ENCODE assay signal across 9 cellular contexts in the genomic region with DNA sequence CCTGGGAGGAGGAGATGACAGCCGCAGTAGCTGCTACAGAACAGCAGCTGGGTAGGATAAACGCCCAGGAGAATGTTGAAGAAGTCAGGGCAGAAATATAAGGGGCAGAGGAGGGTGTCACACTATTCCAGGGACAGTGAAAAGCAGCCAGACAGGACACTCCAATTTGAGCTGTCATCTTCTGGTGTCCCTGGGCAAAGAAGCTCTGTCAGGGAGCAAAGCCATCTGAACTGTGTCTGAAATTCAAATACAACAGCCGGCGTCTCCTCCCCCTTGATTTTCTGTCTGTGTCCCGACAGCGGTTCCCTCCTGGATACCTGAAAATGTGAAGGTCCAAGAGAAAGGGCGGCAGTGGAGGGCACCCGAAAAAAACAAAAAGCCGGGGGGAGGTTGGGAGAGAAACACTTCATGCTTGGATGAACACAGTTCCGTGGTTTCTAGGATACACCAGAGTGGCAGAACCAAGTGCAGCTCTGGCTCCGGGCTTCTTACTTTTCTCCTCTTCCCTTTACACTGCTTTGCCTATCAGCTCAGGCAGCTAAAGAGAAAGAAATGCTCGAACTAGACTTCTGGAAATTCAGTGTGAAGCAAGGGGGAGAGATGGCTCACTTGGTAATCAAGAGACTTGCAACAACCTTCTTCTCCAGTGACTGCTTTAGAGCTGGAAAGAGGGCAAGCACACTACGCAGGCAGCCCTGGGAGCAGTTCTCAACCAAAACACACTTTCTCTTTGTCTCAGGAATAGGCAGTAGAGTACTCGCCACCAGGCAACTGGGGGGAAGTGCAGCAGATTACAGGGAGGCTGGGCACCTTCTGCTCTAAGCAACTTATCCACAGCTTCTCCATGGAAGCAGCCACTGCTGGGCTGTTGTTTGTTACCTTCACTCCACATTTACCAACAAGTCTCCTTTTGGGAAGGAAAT.
A peak's percentile ranks its signal among the peaks of the same experiment; 100 is the strongest.
DNase-seq lines count a peak whose midpoint lies in the region; ATAC-seq, FAIRE-seq and TF ChIP-seq lines count a peak whose summit lies in the region.
"Had no signal": no experiment of that assay in that cellular context is flagged by ENCODE, and none has a peak within 500 bp of the region (broad histone marks: within the 10 kb centered on the region; RNA-seq: fewer than 3 reads in every experiment).

No MANE protein-coding gene starts in this region.

- peaks cover 11% of the 10 kb centered on the region for H3K23me2 ChIP-seq in H1 (ENCODE audit: low read depth, low read length)

- no peak overlapping the region for H4K91ac ChIP-seq in H1 (replicated peaks; ENCODE audit: insufficient read length, low read length)

- H4K20me1 ChIP-seq in H1 (replicated peaks in 1 of 2; ENCODE audit: control insufficient read depth in 1 of 2, insufficient read depth in 2 of 2, low read length in 2 of 2): no peaks in the 10 kb centered on the region

- no peak overlapping the region for H3K56ac ChIP-seq in H1 (replicated peaks; ENCODE audit: insufficient read length, low read depth, low read length)

- H2BK12ac ChIP-seq in H1 (ENCODE audit: low read depth, low read length): no peak overlapping the region

- H3K9ac ChIP-seq in H1 (replicated peaks in 1 of 4; ENCODE audit: extremely low read depth in 1 of 4, low read depth in 3 of 4, low read length in 3 of 4) (no peak overlapping the region), skeletal muscle tissue (ENCODE audit: low read depth in 1 of 3, low read length in 3 of 3) (no peak overlapping the region)

- H3K23ac ChIP-seq in H1 (ENCODE audit: insufficient read length): no peak overlapping the region

- TF ChIP-seq RAD21 in H1 (IDR thresholded peaks at IDR 0.05 in 1 of 2, conservative IDR thresholded peaks at IDR 0.05 in 1 of 2; ENCODE audit: low read depth in 2 of 2, low read length in 2 of 2): no peak

- H3K27me3 ChIP-seq in H1 (replicated peaks in 1 of 4; ENCODE audit: control insufficient read depth in 3 of 4, extremely low read depth in 1 of 4, insufficient read depth in 3 of 4, low read length in 3 of 4) (peaks cover 26 to 56% (median 43%) of the 10 kb centered on the region in 4 experiments), skeletal muscle tissue (ENCODE audit: control insufficient read depth in 3 of 3, insufficient read depth in 3 of 3, low read length in 3 of 3) (peaks cover 43 to 57% (median 50%) of the 10 kb centered on the region in 3 donors), breast epithelium (peaks cover 10 to 71% of the 10 kb centered on the region in 2 donors)

- H3K14ac ChIP-seq in H1 (ENCODE audit: insufficient read length): no peak overlapping the region

- H4K5ac ChIP-seq in H1 (ENCODE audit: insufficient read length, low read depth, low read length): no peak overlapping the region

- FAIRE-seq in H1 (lab: Jason Lieb, UNC): no peak
- FAIRE-seq: endometrium had no signal

- H2BK20ac ChIP-seq in H1 (ENCODE audit: low read length): no peak overlapping the region

- intact Hi-C loops in breast epithelium (cut with DNase I; ENCODE audit: low total_unique reads): no loop called here

- TF ChIP-seq CTCF in H1 (IDR thresholded peaks at IDR 0.05; ENCODE audit: control extremely low read depth in 1 of 3, insufficient read depth in 1 of 3, low read depth in 1 of 3, low read length in 3 of 3) (no peak), breast epithelium (IDR thresholded peaks at IDR 0.05) (no peak)

- H2AFZ ChIP-seq in H1 (ENCODE audit: low read length): no peak overlapping the region

- H2AK5ac ChIP-seq in H1 (ENCODE audit: low read depth, low read length): no peak overlapping the region

- DNase-seq in HT1080 (ENCODE audit: low read depth): peak; percentile 35
- peak; percentile 95 for DNase-seq in NCI-H345 treated with DMSO at 0.1 percent for 48 hours (lab: John Stamatoyannopoulos, UW; ENCODE audit: unreplicated experiment)
- DNase-seq in H1 (ENCODE audit: low read depth in 1 of 2, low spot score in 2 of 2): no peak
- DNase-seq in breast epithelium (ENCODE audit: low spot score in 2 of 2): no peak
- DNase-seq in stimulated activated naive CD4-positive, alpha-beta T cell treated with Interleukin-2 at 50 U/mL for 16 hours (lab: John Stamatoyannopoulos, UW): no peak
- DNase-seq: activated naive CD8-positive, alpha-beta T cell treated with anti-CD3 and anti-CD28 coated beads, Interleukin-2, amount 50 U/mL, for 24 hours had no signal

- H3K36me3 ChIP-seq in H1 (ENCODE audit: control insufficient read depth in 2 of 4, insufficient read depth in 4 of 4, low read length in 3 of 4) (no peaks in the 10 kb centered on the region), skeletal muscle tissue (ENCODE audit: control insufficient read depth in 3 of 3, insufficient read depth in 3 of 3, low read length in 3 of 3) (no peaks in the 10 kb centered on the region), breast epithelium (no peaks in the 10 kb centered on the region)

- no peak overlapping the region for H2BK120ac ChIP-seq in H1 (replicated peaks; ENCODE audit: low read depth, low read length)

- ATAC-seq in HG03095 (IDR thresholded peaks at IDR 0.05; ENCODE audit: unreplicated experiment): no peak
- ATAC-seq: activated naive CD8-positive, alpha-beta T cell treated with anti-CD3 and anti-CD28 coated beads, Interleukin-2, amount 50 U/mL, for 24 hours had no signal

- TF ChIP-seq POLR2A in H1 (IDR thresholded peaks at IDR 0.05; ENCODE audit: control extremely low read depth in 1 of 2, low read depth in 2 of 2, low read length in 2 of 2) (no peak), breast epithelium (IDR thresholded peaks at IDR 0.05) (no peak)

- no peak overlapping the region for H4K8ac ChIP-seq in H1 (ENCODE audit: extremely low read depth, insufficient read depth, low read length)

- no peaks in the 10 kb centered on the region for H3K79me2 ChIP-seq in H1 (ENCODE audit: control insufficient read depth in 1 of 2, insufficient read depth in 2 of 2, low read length in 2 of 2)

- H3K4me3 ChIP-seq in H1 (ENCODE audit: extremely low read depth in 1 of 4, insufficient read depth in 2 of 4, low read depth in 3 of 4, low read length in 4 of 4) (peak overlapping the region; percentile 31 to 68 (median 46); a peak in 6 of 8 replicates), skeletal muscle tissue (ENCODE audit: low read length in 3 of 3) (peak overlapping the region in 2 of 3 donors; percentile 1 to 9), breast epithelium (peak overlapping the region in 1 of 3 donors; percentile 5)

- H3K79me1 ChIP-seq in H1 (ENCODE audit: low read depth, low read length): no peaks in the 10 kb centered on the region

- H3K18ac ChIP-seq in H1 (ENCODE audit: extremely low read depth, low read length): no peak overlapping the region

- H2BK5ac ChIP-seq in H1 (ENCODE audit: low read depth, low read length): no peak overlapping the region

- H3K4me1 ChIP-seq in H1 (replicated peaks in 1 of 4; ENCODE audit: control insufficient read depth in 3 of 4, insufficient read depth in 4 of 4, low read length in 3 of 4): peaks cover 3 to 7% (median 3%) of the 10 kb centered on the region in 4 experiments
- H3K4me1 ChIP-seq in skeletal muscle tissue (ENCODE audit: control insufficient read depth in 3 of 3, insufficient read depth in 3 of 3, low read length in 3 of 3): peaks cover 0 to 14% (median 6%) of the 10 kb centered on the region in 3 donors
- no peaks in the 10 kb centered on the region for H3K4me1 ChIP-seq in breast epithelium

- 31% methylated on average over 13 of the region's 14 CpGs; no CpG with 5 or more reads in 1 of the 2 experiments for WGBS in H1 (ENCODE audit: extremely low coverage in 1 of 2, insufficient coverage in 1 of 2, insufficient read length in 1 of 2, insufficient replicate concordance in 2 of 2, low coverage in 1 of 2, low lambda C conversion rate in 2 of 2, missing lambda C conversion rate in 1 of 2), 2 experiments

- POLR2A ChIA-PET in H1 (lab: Charles Lee; ENCODE audit: partially characterized antibody): interaction anchor here (1.0 kb wide), 1 partner anchor 43 kb away, joined by 3 read pairs; no protein-coding TSS in a partner anchor

- H3K9me3 ChIP-seq in H1 (ENCODE audit: insufficient read depth in 2 of 2, low read depth in 1 of 2, low read length in 1 of 2): no peaks in the 10 kb centered on the region
- no peaks in the 10 kb centered on the region for H3K9me3 ChIP-seq in skeletal muscle tissue (ENCODE audit: control insufficient read depth in 3 of 3, low read length in 3 of 3)
- no peaks in the 10 kb centered on the region for H3K9me3 ChIP-seq in breast epithelium

- TF ChIP-seq EP300 in H1 (IDR thresholded peaks at IDR 0.05; ENCODE audit: borderline replicate concordance in 1 of 2, low read depth in 2 of 2, low read length in 2 of 2): no peak

- H2BK15ac ChIP-seq in H1 (ENCODE audit: low read length): no peak overlapping the region

- peak overlapping the region; percentile 67 to 90 for H3K4me2 ChIP-seq in H1 (ENCODE audit: insufficient read depth in 1 of 2, low read depth in 2 of 2, low read length in 2 of 2)

- CTCF ChIA-PET in H1 (lab: Charles Lee; ENCODE audit: partially characterized antibody): interaction anchor here (0.7 to 4.8 kb wide), 6 partner anchors 23 to 943 kb away, joined by 3 to 44 read pairs (median 4); no protein-coding TSS in a partner anchor

- H3K27ac ChIP-seq in H1 (ENCODE audit: low read depth, low read length) (no peak overlapping the region), skeletal muscle tissue (ENCODE audit: low read depth, low read length) (no peak overlapping the region), breast epithelium (no peak overlapping the region)

- H3K4ac ChIP-seq in H1 (replicated peaks; ENCODE audit: insufficient read length, low read depth, low read length): no peak overlapping the region

TF ChIP-seq in H1, 55 proteins besides CTCF, POLR2A, EP300 and RAD21:
- TF ChIP-seq EZH2 (IDR thresholded peaks at IDR 0.05; ENCODE audit: low read depth, low read length, severe bottlenecking) (peak; percentile 60), SUZ12 (IDR thresholded peaks at IDR 0.05; ENCODE audit: low read length) (peak; percentile 56; the same call in 1 of the 2 replicates), CBX8 (IDR thresholded peaks at IDR 0.05; ENCODE audit: borderline replicate concordance, low read depth, low read length) (no peak), POLR2AphosphoS5 (IDR thresholded peaks at IDR 0.05; ENCODE audit: low read depth, low read length) (no peak)
TF ChIP-seq in H1: peak in this region for 2.

Comparison
In these comparisons a context has a peak if more than half of its experiments do, and no peak if none do; other contexts are left out.
1. DNase-seq: peak in HT1080 (single experiment) and NCI-H345 treated with DMSO at 0.1 percent for 48 hours (single experiment); none in H1 (0 of 2), breast epithelium (0 of 2) and stimulated activated naive CD4-positive, alpha-beta T cell treated with Interleukin-2 at 50 U/mL for 16 hours (single experiment).